In the genomic region with DNA sequence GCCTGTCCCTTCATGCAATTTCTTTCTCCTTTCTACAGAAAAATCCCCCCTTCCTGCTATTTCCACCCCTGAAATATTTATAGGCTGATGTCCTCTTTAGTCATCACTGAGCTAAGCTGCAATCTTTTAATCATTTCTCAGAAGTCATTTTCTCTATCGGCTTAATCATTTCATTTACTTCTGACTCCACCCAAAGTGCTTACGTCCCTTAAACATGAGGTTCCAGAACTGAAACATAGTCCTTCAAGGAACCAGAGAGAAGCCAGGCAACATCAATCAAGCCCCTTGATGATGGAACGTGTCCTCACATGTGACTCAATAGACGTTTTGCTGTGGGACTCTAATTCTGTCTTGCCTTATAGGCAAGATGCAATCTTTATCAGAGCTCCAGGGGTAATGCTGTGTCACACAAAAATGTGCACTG, we compare ENCODE assay signal across 13 cellular contexts.
DNase-seq lines count a peak whose midpoint lies in the region; ATAC-seq, FAIRE-seq and TF ChIP-seq lines count a peak whose summit lies in the region.
"Had no signal": no experiment of that assay in that cellular context is flagged by ENCODE, and none has a peak within 500 bp of the region (broad histone marks: within the 10 kb centered on the region; RNA-seq: fewer than 3 reads in every experiment).

No MANE protein-coding gene starts in this region.

- H3K4me3 ChIP-seq in Loucy (ENCODE audit: low read length, poor library complexity, severe bottlenecking) = no peak overlapping the region
- H3K4me3 ChIP-seq in bronchial epithelial cell (ENCODE audit: low read depth, low read length) = no peak overlapping the region
- no peak overlapping the region for H3K4me3 ChIP-seq in HepG2 (replicated peaks in 1 of 3; ENCODE audit: insufficient read depth in 1 of 3, low read depth in 2 of 3, low read length in 3 of 3)
- H3K4me3 ChIP-seq in WERI-Rb-1 (ENCODE audit: low read depth, low read length) = no peak overlapping the region
- H3K4me3 ChIP-seq in BE2C (ENCODE audit: low read depth, low read length) = no peak overlapping the region

- peaks cover 6% of the 10 kb centered on the region; the same call in 1 of the 2 replicates for H3F3A ChIP-seq in Loucy (ENCODE audit: low read depth)

- H3K4me2 ChIP-seq in Loucy (ENCODE audit: low read depth, low read length, poor library complexity, severe bottlenecking) (no peak overlapping the region), HepG2 (ENCODE audit: low read depth, low read length) (no peak overlapping the region)
- H3K4me2 ChIP-seq: KMS-11 had no signal

- H4K20me1 ChIP-seq in Loucy (ENCODE audit: insufficient read depth, low read length, poor library complexity, severe bottlenecking) (no peaks in the 10 kb centered on the region), HepG2 (ENCODE audit: insufficient read depth, low read length) (no peaks in the 10 kb centered on the region)

- WGBS in HepG2 (ENCODE audit: low lambda C conversion rate) = 91% methylated on average over 4 of the region's 4 CpGs

- H3K9ac ChIP-seq in Loucy (ENCODE audit: low read depth, low read length, poor library complexity, severe bottlenecking) (no peak overlapping the region), HepG2 (ENCODE audit: insufficient read depth, low read depth, low read length) (no peak overlapping the region)
- H3K9ac ChIP-seq: KMS-11 had no signal

- POLR2A ChIA-PET in HepG2 (lab: Yijun Ruan, JAX) = no interaction called here

- no peaks in the 10 kb centered on the region for H3K36me3 ChIP-seq in Loucy (ENCODE audit: insufficient read depth, low read length)
- H3K36me3 ChIP-seq in bronchial epithelial cell (ENCODE audit: control insufficient read depth, insufficient read depth, low read length) = no peaks in the 10 kb centered on the region
- H3K36me3 ChIP-seq in HepG2 (replicated peaks in 1 of 2; ENCODE audit: control insufficient read depth in 1 of 2, insufficient read depth in 2 of 2, low read length in 2 of 2) = no peaks in the 10 kb centered on the region
- H3K36me3 ChIP-seq in WERI-Rb-1 = no peaks in the 10 kb centered on the region
- no peaks in the 10 kb centered on the region for H3K36me3 ChIP-seq in BE2C
- H3K36me3 ChIP-seq: neutrophil had no signal

- BruUV-seq in HepG2 (replicated peaks; lab: Mats Ljungman, UMichigan) = no TSS peak

- TF ChIP-seq EP300 in HepG2 (IDR thresholded peaks at IDR 0.05; ENCODE audit: low read depth in 2 of 2, low read length in 2 of 2) (no peak), HepG2 (CRISPR knock-in tag; IDR thresholded peaks at IDR 0.05; ENCODE audit: borderline replicate concordance) (no peak)

- CTCF ChIA-PET in HepG2 (lab: Yijun Ruan, JAX; ENCODE audit: low intra/inter-chr PET ratio, low total read pairs) = no interaction called here

- FAIRE-seq in bronchial epithelial cell (lab: Jason Lieb, UNC) (no peak), HepG2 (lab: Jason Lieb, UNC) (no peak)

- intact Hi-C loops in HepG2 (cut with micrococcal nuclease; ENCODE audit: unreplicated experiment) = no loop called here

- no peak for TF ChIP-seq RAD21 in HepG2 (CRISPR knock-in tag; IDR thresholded peaks at IDR 0.05)

- H3K79me2 ChIP-seq in Loucy (ENCODE audit: insufficient read depth, low read length) (no peaks in the 10 kb centered on the region), HepG2 (ENCODE audit: insufficient read depth, low read length) (no peaks in the 10 kb centered on the region)

- H3K4me1 ChIP-seq in Loucy (ENCODE audit: insufficient read depth, low read length, poor library complexity, severe bottlenecking) (peaks cover 56% of the 10 kb centered on the region), HepG2 (ENCODE audit: insufficient read depth, low read length) (peaks cover 8% of the 10 kb centered on the region), BE2C (no peaks in the 10 kb centered on the region)

- in situ Hi-C loops in HepG2 (cut with HindIII; ENCODE audit: extremely low pct_ligation_motif_present, low pct_unique_long_range_greater_than_20kb) = no loop called here

- TF ChIP-seq POLR2A in HepG2 (IDR thresholded peaks at IDR 0.05; ENCODE audit: insufficient read depth in 1 of 2, low read depth in 2 of 2, low read length in 2 of 2) = no peak

- no peaks in the 10 kb centered on the region for H3K9me2 ChIP-seq in Loucy (replicated peaks; ENCODE audit: low read depth, low read length)

- H3K27me3 ChIP-seq in Loucy (ENCODE audit: insufficient read depth, low read length, poor library complexity, severe bottlenecking) (no peaks in the 10 kb centered on the region), bronchial epithelial cell (ENCODE audit: control insufficient read depth, insufficient read depth, low read length) (no peaks in the 10 kb centered on the region), HepG2 (ENCODE audit: control insufficient read depth in 1 of 2, insufficient read depth in 2 of 2, low read length in 2 of 2) (no peaks in the 10 kb centered on the region), WERI-Rb-1 (ENCODE audit: insufficient read depth, low read depth, severe bottlenecking) (no peaks in the 10 kb centered on the region), BE2C (no peaks in the 10 kb centered on the region)
- H3K27me3 ChIP-seq: neutrophil had no signal

- ATAC-seq in HepG2 = no peak

- H3K27ac ChIP-seq in HepG2 (ENCODE audit: extremely low read length, insufficient read depth, low read length) (no peak overlapping the region), WERI-Rb-1 (no peak overlapping the region)
- H3K27ac ChIP-seq: KMS-11, neutrophil had no signal

- peak overlapping the region; percentile 89; the same call in 1 of the 2 replicates for H2AFZ ChIP-seq in Loucy (ENCODE audit: low read length)
- H2AFZ ChIP-seq in HepG2 (ENCODE audit: low read length) = no peak overlapping the region

- TF ChIP-seq CTCF in Loucy (conservative IDR thresholded peaks at IDR 0.05; ENCODE audit: low read length) (no peak), bronchial epithelial cell (IDR thresholded peaks at IDR 0.05; ENCODE audit: insufficient read depth, low read length, severe bottlenecking) (no peak), HepG2 (CRISPR knock-in tag; IDR thresholded peaks at IDR 0.05) (no peak), WERI-Rb-1 (IDR thresholded peaks at IDR 0.05; ENCODE audit: low read depth, low read length) (no peak), BE2C (IDR thresholded peaks at IDR 0.05; ENCODE audit: low read depth, low read length) (no peak)

- DNase-seq in Daoy (ENCODE audit: low read depth) (peak; percentile 71), bronchial epithelial cell (ENCODE audit: low read depth) (peak; percentile 99), myocyte (ENCODE audit: low read depth) (peak; percentile 32), middle frontal gyrus (ENCODE audit: extremely low spot score, low spot score) (no peak), HepG2 (ENCODE audit: low spot score) (no peak), WERI-Rb-1 (no peak), BE2C (no peak)
- DNase-seq: activated T-cell treated with anti-CD3 and anti-CD28 coated beads, Interleukin-2, amount 50 U/mL, for 24 hours; DMS153; stimulated activated naive CD4-positive, alpha-beta T cell treated with Interleukin-2 at 50 U/mL for 16 hours had no signal

- no peaks in the 10 kb centered on the region for H3K9me3 ChIP-seq in Loucy (ENCODE audit: insufficient read depth, low read depth, low read length)
- no peaks in the 10 kb centered on the region for H3K9me3 ChIP-seq in HepG2 (ENCODE audit: low read length)
- no peaks in the 10 kb centered on the region for H3K9me3 ChIP-seq in WERI-Rb-1 (ENCODE audit: severe bottlenecking)
- no peaks in the 10 kb centered on the region for H3K9me3 ChIP-seq in BE2C
- H3K9me3 ChIP-seq: neutrophil had no signal

TF ChIP-seq in HepG2, 621 proteins besides CTCF, POLR2A, EP300 and RAD21 (continues in another document):
- TF ChIP-seq ZBTB2 (CRISPR knock-in tag; IDR thresholded peaks at IDR 0.05; ENCODE audit: low read depth) (no peak), STAT6 (CRISPR knock-in tag; IDR thresholded peaks at IDR 0.05; ENCODE audit: borderline replicate concordance) (no peak), BATF2 (CRISPR knock-in tag; IDR thresholded peaks at IDR 0.05) (no peak), TSC22D2 (CRISPR knock-in tag; IDR thresholded peaks at IDR 0.05; ENCODE audit: borderline replicate concordance) (no peak)

Comparison
In these comparisons a context has a peak if more than half of its experiments do, and no peak if none do; other contexts are left out.
1. DNase-seq: peak in Daoy (single experiment), bronchial epithelial cell (single experiment) and myocyte (single experiment); none in middle frontal gyrus (single experiment), HepG2 (single experiment), WERI-Rb-1 (single experiment) and BE2C (single experiment).